In genomic region chr18:61893304-61893970, GRCh38 we compare ENCODE assay signal across 8 cellular contexts. TPM values are rescaled to one million over a fixed set of nuclear protein-coding genes. Genes with fewer than 3 reads are reported as not detected.
DNase-seq lines count a peak whose midpoint lies in the region; ATAC-seq and TF ChIP-seq lines count a peak whose summit lies in the region.

No MANE protein-coding gene starts in this region.

- peak overlapping the region; percentile 50 for H3K27ac Mint-ChIP-seq in neural crest cell (ENCODE audit: unreplicated experiment)

- TF ChIP-seq CTCF in GM12864 (IDR thresholded peaks at IDR 0.05; ENCODE audit: low read depth, low read length, missing control alignments): no peak
- no peak for TF ChIP-seq CTCF in foreskin fibroblast (IDR thresholded peaks at IDR 0.05; ENCODE audit: low read depth, low read length)
- no peak for TF ChIP-seq CTCF in neural crest cell (conservative IDR thresholded peaks at IDR 0.05)

- no peaks in the 10 kb centered on the region for H3K9me3 Mint-ChIP-seq in neural crest cell

- H3K4me3 ChIP-seq in GM12864 (ENCODE audit: low read depth, low read length) (peak overlapping the region; percentile 53), foreskin fibroblast (ENCODE audit: low read depth in 1 of 2, low read length in 2 of 2) (peak overlapping the region; percentile 89 to 91)

- no peak for DNase-seq in GM12864 (ENCODE audit: low read depth)
- DNase-seq in NCI-H345 (lab: John Stamatoyannopoulos, UW): peak; percentile 76
- DNase-seq in activated effector memory CD4-positive, alpha-beta T cell treated with Interleukin-2 at 50 U/mL for 16 hours: peak; percentile 6
- DNase-seq in foreskin fibroblast: peak; percentile 66 to 89
- peak; percentile 55 for DNase-seq in neural crest cell (ENCODE audit: low read depth, low spot score)
- DNase-seq in effector CD4-positive, alpha-beta T cell: no peak
- no peak for DNase-seq in AML-193 (lab: John Stamatoyannopoulos, UW)

- H3K27me3 Mint-ChIP-seq in neural crest cell (ENCODE audit: low read depth): peaks cover 23% of the 10 kb centered on the region

- peak overlapping the region; percentile 97 for H3K4me3 Mint-ChIP-seq in neural crest cell

- H3K36me3 Mint-ChIP-seq in neural crest cell (ENCODE audit: low read depth): peaks cover 2% of the 10 kb centered on the region

- peaks cover 21% of the 10 kb centered on the region for H3K4me1 Mint-ChIP-seq in neural crest cell

- peak; percentile 17 for ATAC-seq in HG02588 (IDR thresholded peaks at IDR 0.05; ENCODE audit: unreplicated experiment)

RNA-seq across cellular contexts. Expression of gene RNF152, which starts 0.6 kb away (rescaled TPM):
- total RNA-seq in neural crest cell: 7.5 and 8.4 TPM in 2 replicates

Comparison
In these comparisons a context has a peak if more than half of its experiments do, and no peak if none do; other contexts are left out.
1. DNase-seq: peak in NCI-H345 (single experiment), activated effector memory CD4-positive, alpha-beta T cell treated with Interleukin-2 at 50 U/mL for 16 hours (single experiment), foreskin fibroblast (2 of 2) and neural crest cell (single experiment); none in GM12864 (single experiment), effector CD4-positive, alpha-beta T cell (single experiment) and AML-193 (0 of 2).